In genomic region chr12:79691299-79692248, GRCh38 we compare ENCODE assay signal across 8 cellular contexts. TPM values are rescaled to one million over a fixed set of nuclear protein-coding genes. Genes with fewer than 3 reads are reported as not detected.
A peak's percentile ranks its signal among the peaks of the same experiment; 100 is the strongest.
DNase-seq lines count a peak whose midpoint lies in the region; ATAC-seq and TF ChIP-seq lines count a peak whose summit lies in the region.

No MANE protein-coding gene starts in this region.

- H3K27ac ChIP-seq in Panc1 (ENCODE audit: low read length) (peak overlapping the region; percentile 98), uterus (peak overlapping the region; percentile 95 to 97)

- peak overlapping the region; percentile 96 for H3K4me3 ChIP-seq in GM12864 (ENCODE audit: low read depth, low read length)
- peak overlapping the region; percentile 73 to 91 for H3K4me3 ChIP-seq in Panc1 (ENCODE audit: low read depth in 2 of 2, low read length in 2 of 2)
- H3K4me3 ChIP-seq in endocrine pancreas (ENCODE audit: control insufficient read depth, insufficient read depth, low read length), result peak overlapping the region; percentile 86
- H3K4me3 ChIP-seq in mononuclear cell (ENCODE audit: low read length), result peak overlapping the region; percentile 48
- H3K4me3 ChIP-seq in uterus, result peak overlapping the region; percentile 87 to 96

- DNase-seq in 8988T, result peak; percentile 27
- DNase-seq in GM12864 (ENCODE audit: low read depth), result no peak
- peak; percentile 69 for DNase-seq in Panc1 (ENCODE audit: low read depth, low spot score)
- peak in 1 of 2 donors; percentile 60 for DNase-seq in uterus
- DNase-seq in dermis blood vessel endothelial cell, result no peak
- DNase-seq in stimulated activated CD4-positive, alpha-beta T cell treated with anti-CD3 and anti-CD28 coated beads, Interleukin-4, amount 100 ng/mL, for 24 hours, result no peak

- H3K27me3 ChIP-seq in Panc1 (ENCODE audit: control insufficient read depth, insufficient read depth, low read length) (no peaks in the 10 kb centered on the region), endocrine pancreas (ENCODE audit: control insufficient read depth, insufficient read depth, low read length) (no peaks in the 10 kb centered on the region), mononuclear cell (ENCODE audit: insufficient read depth, low read length) (peaks cover 34% of the 10 kb centered on the region), uterus (no peaks in the 10 kb centered on the region)

- BruUV-seq in Panc1 (replicated peaks; lab: Mats Ljungman, UMichigan), result TSS peak; percentile 81

- TF ChIP-seq CTCF in GM12864 (IDR thresholded peaks at IDR 0.05; ENCODE audit: low read depth, low read length, missing control alignments) (no peak), Panc1 (IDR thresholded peaks at IDR 0.05) (no peak), uterus (IDR thresholded peaks at IDR 0.05) (no peak)

- H3K36me3 ChIP-seq in Panc1 (ENCODE audit: control insufficient read depth, insufficient read depth, low read length) (no peaks in the 10 kb centered on the region; the same call in none of the 2 replicates), endocrine pancreas (ENCODE audit: control insufficient read depth, insufficient read depth, low read length) (no peaks in the 10 kb centered on the region), uterus (no peaks in the 10 kb centered on the region)

- H3K4me1 ChIP-seq in Panc1 (ENCODE audit: control insufficient read depth, insufficient read depth, low read length) (peaks cover 20% of the 10 kb centered on the region), endocrine pancreas (ENCODE audit: control insufficient read depth, insufficient read depth, low read length) (peaks cover 14% of the 10 kb centered on the region), mononuclear cell (ENCODE audit: insufficient read depth, low read length) (peaks cover 18% of the 10 kb centered on the region), uterus (no peaks in the 10 kb centered on the region)

- POLR2A ChIA-PET in Panc1 (lab: Charles Lee), result interaction anchor here (0.6 kb wide), 3 partner anchors 101 to 289 kb away, joined by 3 to 6 read pairs (median 3); no protein-coding TSS in a partner anchor

- TF ChIP-seq POLR2A in uterus (IDR thresholded peaks at IDR 0.05), result no peak

- in situ Hi-C loops in Panc1 (cut with HindIII; ENCODE audit: low pct_unique_long_range_greater_than_20kb, low sequenced_read_pairs), result no loop called here

- H3K9ac ChIP-seq in endocrine pancreas (ENCODE audit: control insufficient read depth, insufficient read depth, low read length), result peak overlapping the region; percentile 94

- ATAC-seq in Panc1, result peak; percentile 20

- intact Hi-C loops in Panc1 (cut with micrococcal nuclease; ENCODE audit: unreplicated experiment) (loop anchor here (2.0 kb wide), 1 partner anchor 271 kb away; no protein-coding TSS in a partner anchor), uterus (cut with DNase I; ENCODE audit: low total_unique reads) (no loop called here)

- H3K9me3 ChIP-seq in Panc1 (ENCODE audit: control insufficient read depth, insufficient read depth, low read depth, low read length), result no peaks in the 10 kb centered on the region
- H3K9me3 ChIP-seq in endocrine pancreas (ENCODE audit: control insufficient read depth, low read length), result no peaks in the 10 kb centered on the region
- H3K9me3 ChIP-seq in mononuclear cell (ENCODE audit: low read depth, low read length), result no peaks in the 10 kb centered on the region
- no peaks in the 10 kb centered on the region for H3K9me3 ChIP-seq in uterus

- CTCF ChIA-PET in Panc1 (lab: Charles Lee), result no interaction called here

RNA-seq across cellular contexts. Expression of gene PAWR, which starts 0.8 kb away (rescaled TPM):
- total RNA-seq in Panc1 (2021; ENCODE audit: unreplicated experiment) (142 TPM), mononuclear cell (8.7 TPM), uterus (100 to 1,000 TPM in 1 of 4 donors, 10 to 100 TPM in 3; 54.1 to 144 (median 73.1) TPM), dermis blood vessel endothelial cell (141 and 154 TPM in 2 replicates)
- polyA plus RNA-seq in Panc1 (2012; ENCODE audit: insufficient read length), result 55.9 TPM

Comparison
In these comparisons a context has a peak if more than half of its experiments do, and no peak if none do; other contexts are left out.
1. DNase-seq: peak in 8988T (single experiment) and Panc1 (single experiment); none in GM12864 (single experiment), dermis blood vessel endothelial cell (single experiment) and stimulated activated CD4-positive, alpha-beta T cell treated with anti-CD3 and anti-CD28 coated beads, Interleukin-4, amount 100 ng/mL, for 24 hours (single experiment).
2. Peak in every context shown above with its lines, with median percentiles within 50 percentile points of each other: H3K4me3 ChIP-seq.